ENCODE assay signal across 1 cellular context in the genomic region with DNA sequence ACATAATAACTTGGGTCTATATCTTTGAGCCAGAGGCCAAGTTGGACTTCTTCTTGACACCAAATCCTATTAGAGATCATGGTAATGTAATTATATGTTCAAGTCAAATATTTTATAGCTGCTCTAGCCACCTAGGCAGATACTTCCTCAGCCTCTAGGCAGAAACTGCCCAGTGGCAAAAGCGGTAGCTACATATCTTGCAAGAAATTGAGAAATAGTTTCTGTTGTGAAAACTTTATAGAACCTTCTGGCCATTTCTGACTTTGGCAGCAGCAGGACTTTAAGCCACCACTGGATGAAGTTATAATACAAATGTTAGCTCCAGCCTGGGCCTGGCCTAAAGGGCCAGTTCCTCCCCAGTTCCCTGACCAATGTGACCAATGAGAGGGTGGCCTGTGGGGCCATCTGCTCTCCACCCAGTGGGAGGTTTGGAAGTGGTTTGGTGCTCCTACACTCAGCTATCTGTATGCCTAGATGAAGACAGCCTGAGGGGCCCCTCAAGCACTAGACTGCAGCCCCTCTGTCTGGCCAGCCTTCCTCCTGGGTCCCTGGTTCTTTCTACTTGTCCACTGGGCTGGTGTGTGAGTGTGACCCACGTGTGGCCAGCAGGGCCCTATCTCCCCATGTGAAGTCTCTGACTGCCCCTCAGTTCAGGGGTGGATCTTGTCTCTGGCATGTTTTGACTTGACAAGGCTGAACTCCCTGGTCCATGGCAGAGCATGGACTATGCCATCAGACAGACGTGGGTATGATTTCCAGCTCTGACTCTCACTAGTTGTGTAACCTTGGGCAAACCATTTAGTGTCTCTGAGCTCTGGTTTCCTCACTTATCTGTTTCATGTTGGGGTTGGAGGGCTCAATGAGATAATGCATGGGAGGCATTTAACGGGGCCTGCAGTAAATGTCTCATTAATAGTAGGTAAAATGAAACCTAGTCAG.
TF ChIP-seq lines count a peak whose summit lies in the region.

No MANE protein-coding gene starts in this region.

TF ChIP-seq in HepG2, 621 proteins besides CTCF, POLR2A, EP300 and RAD21 (continued from another document):
- TF ChIP-seq, protein P1, sequence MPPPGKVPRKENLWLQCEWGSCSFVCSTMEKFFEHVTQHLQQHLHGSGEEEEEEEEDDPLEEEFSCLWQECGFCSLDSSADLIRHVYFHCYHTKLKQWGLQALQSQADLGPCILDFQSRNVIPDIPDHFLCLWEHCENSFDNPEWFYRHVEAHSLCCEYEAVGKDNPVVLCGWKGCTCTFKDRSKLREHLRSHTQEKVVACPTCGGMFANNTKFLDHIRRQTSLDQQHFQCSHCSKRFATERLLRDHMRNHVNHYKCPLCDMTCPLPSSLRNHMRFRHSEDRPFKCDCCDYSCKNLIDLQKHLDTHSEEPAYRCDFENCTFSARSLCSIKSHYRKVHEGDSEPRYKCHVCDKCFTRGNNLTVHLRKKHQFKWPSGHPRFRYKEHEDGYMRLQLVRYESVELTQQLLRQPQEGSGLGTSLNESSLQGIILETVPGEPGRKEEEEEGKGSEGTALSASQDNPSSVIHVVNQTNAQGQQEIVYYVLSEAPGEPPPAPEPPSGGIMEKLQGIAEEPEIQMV (CRISPR knock-in tag; IDR thresholded peaks at IDR 0.05; ENCODE audit: low read depth), result no peak
- TF ChIP-seq ZNF761 (CRISPR knock-in tag; conservative IDR thresholded peaks at IDR 0.05) (no peak), ZNF713 (CRISPR knock-in tag; IDR thresholded peaks at IDR 0.05) (no peak), ZNF333 (CRISPR knock-in tag; IDR thresholded peaks at IDR 0.05; ENCODE audit: borderline replicate concordance) (no peak), FOXK2 (IDR thresholded peaks at IDR 0.05) (no peak), MYC (CRISPR knock-in tag; IDR thresholded peaks at IDR 0.05; ENCODE audit: borderline replicate concordance) (no peak), ATAD3A (CRISPR knock-in tag; IDR thresholded peaks at IDR 0.05) (no peak), ZSCAN30 (CRISPR knock-in tag; IDR thresholded peaks at IDR 0.05) (no peak), ZNF446 (CRISPR knock-in tag; IDR thresholded peaks at IDR 0.05) (no peak), RFXANK (CRISPR knock-in tag; IDR thresholded peaks at IDR 0.05) (no peak), ZNF468 (CRISPR knock-in tag; IDR thresholded peaks at IDR 0.05) (no peak), CREB1 (IDR thresholded peaks at IDR 0.05) (no peak), CREB1 (CRISPR knock-in tag; IDR thresholded peaks at IDR 0.05) (no peak), KDM5B (CRISPR knock-in tag; IDR thresholded peaks at IDR 0.05; ENCODE audit: borderline replicate concordance) (no peak)
- TF ChIP-seq, protein P2, sequence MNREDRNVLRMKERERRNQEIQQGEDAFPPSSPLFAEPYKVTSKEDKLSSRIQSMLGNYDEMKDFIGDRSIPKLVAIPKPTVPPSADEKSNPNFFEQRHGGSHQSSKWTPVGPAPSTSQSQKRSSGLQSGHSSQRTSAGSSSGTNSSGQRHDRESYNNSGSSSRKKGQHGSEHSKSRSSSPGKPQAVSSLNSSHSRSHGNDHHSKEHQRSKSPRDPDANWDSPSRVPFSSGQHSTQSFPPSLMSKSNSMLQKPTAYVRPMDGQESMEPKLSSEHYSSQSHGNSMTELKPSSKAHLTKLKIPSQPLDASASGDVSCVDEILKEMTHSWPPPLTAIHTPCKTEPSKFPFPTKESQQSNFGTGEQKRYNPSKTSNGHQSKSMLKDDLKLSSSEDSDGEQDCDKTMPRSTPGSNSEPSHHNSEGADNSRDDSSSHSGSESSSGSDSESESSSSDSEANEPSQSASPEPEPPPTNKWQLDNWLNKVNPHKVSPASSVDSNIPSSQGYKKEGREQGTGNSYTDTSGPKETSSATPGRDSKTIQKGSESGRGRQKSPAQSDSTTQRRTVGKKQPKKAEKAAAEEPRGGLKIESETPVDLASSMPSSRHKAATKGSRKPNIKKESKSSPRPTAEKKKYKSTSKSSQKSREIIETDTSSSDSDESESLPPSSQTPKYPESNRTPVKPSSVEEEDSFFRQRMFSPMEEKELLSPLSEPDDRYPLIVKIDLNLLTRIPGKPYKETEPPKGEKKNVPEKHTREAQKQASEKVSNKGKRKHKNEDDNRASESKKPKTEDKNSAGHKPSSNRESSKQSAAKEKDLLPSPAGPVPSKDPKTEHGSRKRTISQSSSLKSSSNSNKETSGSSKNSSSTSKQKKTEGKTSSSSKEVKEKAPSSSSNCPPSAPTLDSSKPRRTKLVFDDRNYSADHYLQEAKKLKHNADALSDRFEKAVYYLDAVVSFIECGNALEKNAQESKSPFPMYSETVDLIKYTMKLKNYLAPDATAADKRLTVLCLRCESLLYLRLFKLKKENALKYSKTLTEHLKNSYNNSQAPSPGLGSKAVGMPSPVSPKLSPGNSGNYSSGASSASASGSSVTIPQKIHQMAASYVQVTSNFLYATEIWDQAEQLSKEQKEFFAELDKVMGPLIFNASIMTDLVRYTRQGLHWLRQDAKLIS (CRISPR knock-in tag; IDR thresholded peaks at IDR 0.05), result no peak
- TF ChIP-seq, protein P3, sequence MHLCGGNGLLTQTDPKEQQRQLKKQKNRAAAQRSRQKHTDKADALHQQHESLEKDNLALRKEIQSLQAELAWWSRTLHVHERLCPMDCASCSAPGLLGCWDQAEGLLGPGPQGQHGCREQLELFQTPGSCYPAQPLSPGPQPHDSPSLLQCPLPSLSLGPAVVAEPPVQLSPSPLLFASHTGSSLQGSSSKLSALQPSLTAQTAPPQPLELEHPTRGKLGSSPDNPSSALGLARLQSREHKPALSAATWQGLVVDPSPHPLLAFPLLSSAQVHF (CRISPR knock-in tag; IDR thresholded peaks at IDR 0.05), result no peak
- TF ChIP-seq, protein P4, sequence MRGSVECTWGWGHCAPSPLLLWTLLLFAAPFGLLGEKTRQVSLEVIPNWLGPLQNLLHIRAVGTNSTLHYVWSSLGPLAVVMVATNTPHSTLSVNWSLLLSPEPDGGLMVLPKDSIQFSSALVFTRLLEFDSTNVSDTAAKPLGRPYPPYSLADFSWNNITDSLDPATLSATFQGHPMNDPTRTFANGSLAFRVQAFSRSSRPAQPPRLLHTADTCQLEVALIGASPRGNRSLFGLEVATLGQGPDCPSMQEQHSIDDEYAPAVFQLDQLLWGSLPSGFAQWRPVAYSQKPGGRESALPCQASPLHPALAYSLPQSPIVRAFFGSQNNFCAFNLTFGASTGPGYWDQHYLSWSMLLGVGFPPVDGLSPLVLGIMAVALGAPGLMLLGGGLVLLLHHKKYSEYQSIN (CRISPR knock-in tag; IDR thresholded peaks at IDR 0.05; ENCODE audit: borderline replicate concordance), result no peak
- TF ChIP-seq, protein P5, sequence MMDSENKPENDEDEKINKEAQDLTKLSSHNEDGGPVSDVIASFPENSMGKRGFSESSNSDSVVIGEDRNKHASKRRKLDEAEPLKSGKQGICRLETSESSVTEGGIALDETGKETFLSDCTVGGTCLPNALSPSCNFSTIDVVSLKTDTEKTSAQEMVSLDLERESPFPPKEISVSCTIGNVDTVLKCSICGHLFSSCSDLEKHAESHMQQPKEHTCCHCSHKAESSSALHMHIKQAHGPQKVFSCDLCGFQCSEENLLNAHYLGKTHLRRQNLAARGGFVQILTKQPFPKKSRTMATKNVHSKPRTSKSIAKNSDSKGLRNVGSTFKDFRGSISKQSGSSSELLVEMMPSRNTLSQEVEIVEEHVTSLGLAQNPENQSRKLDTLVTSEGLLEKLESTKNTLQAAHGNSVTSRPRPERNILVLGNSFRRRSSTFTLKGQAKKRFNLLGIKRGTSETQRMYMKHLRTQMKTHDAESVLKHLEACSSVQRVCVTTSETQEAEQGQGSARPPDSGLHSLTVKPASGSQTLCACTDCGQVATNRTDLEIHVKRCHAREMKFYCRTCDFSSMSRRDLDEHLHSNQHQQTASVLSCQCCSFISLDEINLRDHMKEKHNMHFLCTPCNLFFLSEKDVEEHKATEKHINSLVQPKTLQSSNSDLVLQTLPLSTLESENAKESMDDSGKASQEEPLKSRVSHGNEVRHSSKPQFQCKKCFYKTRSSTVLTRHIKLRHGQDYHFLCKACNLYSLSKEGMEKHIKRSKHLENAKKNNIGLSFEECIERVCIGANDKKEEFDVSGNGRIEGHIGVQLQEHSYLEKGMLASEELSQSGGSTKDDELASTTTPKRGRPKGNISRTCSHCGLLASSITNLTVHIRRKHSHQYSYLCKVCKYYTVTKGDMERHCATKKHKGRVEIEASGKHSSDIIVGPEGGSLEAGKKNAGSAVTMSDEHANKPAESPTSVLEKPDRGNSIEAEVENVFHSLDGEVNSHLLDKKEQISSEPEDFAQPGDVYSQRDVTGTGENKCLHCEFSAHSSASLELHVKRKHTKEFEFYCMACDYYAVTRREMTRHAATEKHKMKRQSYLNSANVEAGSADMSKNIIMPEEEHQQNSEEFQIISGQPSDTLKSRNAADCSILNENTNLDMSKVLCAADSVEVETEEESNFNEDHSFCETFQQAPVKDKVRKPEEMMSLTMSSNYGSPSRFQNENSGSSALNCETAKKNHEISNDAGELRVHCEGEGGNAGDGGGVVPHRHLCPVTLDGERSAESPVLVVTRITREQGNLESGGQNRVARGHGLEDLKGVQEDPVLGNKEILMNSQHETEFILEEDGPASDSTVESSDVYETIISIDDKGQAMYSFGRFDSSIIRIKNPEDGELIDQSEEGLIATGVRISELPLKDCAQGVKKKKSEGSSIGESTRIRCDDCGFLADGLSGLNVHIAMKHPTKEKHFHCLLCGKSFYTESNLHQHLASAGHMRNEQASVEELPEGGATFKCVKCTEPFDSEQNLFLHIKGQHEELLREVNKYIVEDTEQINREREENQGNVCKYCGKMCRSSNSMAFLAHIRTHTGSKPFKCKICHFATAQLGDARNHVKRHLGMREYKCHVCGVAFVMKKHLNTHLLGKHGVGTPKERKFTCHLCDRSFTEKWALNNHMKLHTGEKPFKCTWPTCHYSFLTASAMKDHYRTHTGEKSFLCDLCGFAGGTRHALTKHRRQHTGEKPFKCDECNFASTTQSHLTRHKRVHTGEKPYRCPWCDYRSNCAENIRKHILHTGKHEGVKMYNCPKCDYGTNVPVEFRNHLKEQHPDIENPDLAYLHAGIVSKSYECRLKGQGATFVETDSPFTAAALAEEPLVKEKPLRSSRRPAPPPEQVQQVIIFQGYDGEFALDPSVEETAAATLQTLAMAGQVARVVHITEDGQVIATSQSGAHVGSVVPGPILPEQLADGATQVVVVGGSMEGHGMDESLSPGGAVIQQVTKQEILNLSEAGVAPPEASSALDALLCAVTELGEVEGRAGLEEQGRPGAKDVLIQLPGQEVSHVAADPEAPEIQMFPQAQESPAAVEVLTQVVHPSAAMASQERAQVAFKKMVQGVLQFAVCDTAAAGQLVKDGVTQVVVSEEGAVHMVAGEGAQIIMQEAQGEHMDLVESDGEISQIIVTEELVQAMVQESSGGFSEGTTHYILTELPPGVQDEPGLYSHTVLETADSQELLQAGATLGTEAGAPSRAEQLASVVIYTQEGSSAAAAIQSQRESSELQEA (CRISPR knock-in tag; IDR thresholded peaks at IDR 0.05; ENCODE audit: not compliant biosample characterization), result no peak
- TF ChIP-seq, protein P6, sequence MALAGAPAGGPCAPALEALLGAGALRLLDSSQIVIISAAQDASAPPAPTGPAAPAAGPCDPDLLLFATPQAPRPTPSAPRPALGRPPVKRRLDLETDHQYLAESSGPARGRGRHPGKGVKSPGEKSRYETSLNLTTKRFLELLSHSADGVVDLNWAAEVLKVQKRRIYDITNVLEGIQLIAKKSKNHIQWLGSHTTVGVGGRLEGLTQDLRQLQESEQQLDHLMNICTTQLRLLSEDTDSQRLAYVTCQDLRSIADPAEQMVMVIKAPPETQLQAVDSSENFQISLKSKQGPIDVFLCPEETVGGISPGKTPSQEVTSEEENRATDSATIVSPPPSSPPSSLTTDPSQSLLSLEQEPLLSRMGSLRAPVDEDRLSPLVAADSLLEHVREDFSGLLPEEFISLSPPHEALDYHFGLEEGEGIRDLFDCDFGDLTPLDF (CRISPR knock-in tag; IDR thresholded peaks at IDR 0.05), result no peak
